25 cellular contexts compared by ENCODE assay signal in genomic region chr3:4655145-4656045, GRCh38.
DNase-seq lines count a peak whose midpoint lies in the region; ATAC-seq and TF ChIP-seq lines count a peak whose summit lies in the region.
"Had no signal": no experiment of that assay in that cellular context is flagged by ENCODE, and none has a peak within 500 bp of the region (broad histone marks: within the 10 kb centered on the region; RNA-seq: fewer than 3 reads in every experiment).

No MANE protein-coding gene starts in this region.

- H3K27me3 ChIP-seq in ascending aorta (no peaks in the 10 kb centered on the region), liver (ENCODE audit: control insufficient read depth in 4 of 4, insufficient read depth in 4 of 4, low read length in 3 of 4) (no peaks in the 10 kb centered on the region), thoracic aorta (replicated peaks; ENCODE audit: insufficient read depth) (no peaks in the 10 kb centered on the region)
- H3K27me3 ChIP-seq: BLaER1 treated with 17β-estradiol and CSF1 and Interleukin-3, amounts not matched to agents 10 nM and 100 nM; breast epithelium; ovary; SJCRH30; thyroid gland had no signal

- H3K4me3 ChIP-seq in HEK293 (ENCODE audit: low read depth, low read length) (no peak overlapping the region), ascending aorta (no peak overlapping the region), liver (ENCODE audit: low read depth in 1 of 3, low read length in 3 of 3) (no peak overlapping the region), thoracic aorta (no peak overlapping the region)
- H3K4me3 ChIP-seq: BLaER1 treated with 17β-estradiol and CSF1 and Interleukin-3, amounts not matched to agents 10 nM and 100 nM; breast epithelium; GM12878; mucosa of descending colon; ovary; SJCRH30; thyroid gland had no signal

- H3K27ac ChIP-seq in HEK293 (ENCODE audit: extremely low read depth, low read depth, low read length) = no peak overlapping the region
- H3K27ac ChIP-seq in ascending aorta = peak overlapping the region; percentile 63 to 68
- H3K27ac ChIP-seq in liver (ENCODE audit: low read depth in 1 of 2, low read length in 2 of 2) = no peak overlapping the region
- peak overlapping the region; percentile 55 to 59 for H3K27ac ChIP-seq in thoracic aorta
- H3K27ac ChIP-seq: BLaER1 treated with 17β-estradiol and CSF1 and Interleukin-3, amounts not matched to agents 10 nM and 100 nM; breast epithelium; epithelial cell of prostate; ovary; SJCRH30; thyroid gland had no signal

- peaks cover 29% of the 10 kb centered on the region for H3K36me3 Mint-ChIP-seq in activated CD8-positive, alpha-beta T cell treated with anti-CD3 and anti-CD28 coated beads, Interleukin-2, amount 10 ng/mL, durations not matched to agents 7 days and 5 days (ENCODE audit: low read depth)
- H3K36me3 Mint-ChIP-seq: natural killer cell had no signal

- H3K4me1 ChIP-seq in HEK293 (ENCODE audit: control insufficient read depth, insufficient read depth, low read length) (no peaks in the 10 kb centered on the region), ascending aorta (peaks cover 0 to 11% of the 10 kb centered on the region in 2 donors), liver (ENCODE audit: control insufficient read depth in 4 of 4, insufficient read depth in 4 of 4, low read length in 3 of 4) (peaks cover 0 to 3% (median 1%) of the 10 kb centered on the region in 4 donors), thoracic aorta (ENCODE audit: control insufficient read depth in 1 of 2, low read depth in 2 of 2) (peaks cover 5 to 21% of the 10 kb centered on the region in 2 donors)
- H3K4me1 ChIP-seq: breast epithelium, SJCRH30, thyroid gland had no signal

- CTCF ChIA-PET in HEK293 (lab: Yijun Ruan, JAX) = interaction anchor here (0.6 to 2.7 kb wide), 18 partner anchors 9 to 1008 kb away, joined by 3 to 19 read pairs (median 4); no protein-coding TSS in a partner anchor
- CTCF ChIA-PET in activated CD8-positive, alpha-beta T cell treated with anti-CD3 and anti-CD28 coated beads, Interleukin-2, amount 10 ng/mL, durations not matched to agents 7 days and 5 days (lab: Charles Lee) = interaction anchor here (0.6 kb wide), 1 partner anchor 908 kb away, joined by 3 read pairs; no protein-coding TSS in a partner anchor

- TF ChIP-seq RAD21 in liver (IDR thresholded peaks at IDR 0.05) = no peak

- H3K9me3 Mint-ChIP-seq in activated CD8-positive, alpha-beta T cell treated with anti-CD3 and anti-CD28 coated beads, Interleukin-2, amount 10 ng/mL, durations not matched to agents 7 days and 5 days (ENCODE audit: insufficient read depth) = no peaks in the 10 kb centered on the region
- H3K9me3 Mint-ChIP-seq: activated CD4-positive, alpha-beta T cell treated with anti-CD3 and anti-CD28 coated beads, Interleukin-2, amount 10 ng/mL, durations not matched to agents 24 days and 14 days; H9; natural killer cell; stimulated activated naive CD8-positive, alpha-beta T cell treated with anti-CD3 and anti-CD28 coated beads, Interleukin-15, amount 100 ng/mL, for 72 hours had no signal

- H3K4me3 Mint-ChIP-seq in activated CD8-positive, alpha-beta T cell treated with anti-CD3 and anti-CD28 coated beads, Interleukin-2, amount 10 ng/mL, durations not matched to agents 7 days and 5 days = no peak overlapping the region
- H3K4me3 Mint-ChIP-seq: activated CD4-positive, alpha-beta T cell treated with anti-CD3 and anti-CD28 coated beads, Interleukin-2, amount 10 ng/mL, durations not matched to agents 24 days and 14 days; activated naive CD8-positive, alpha-beta T cell; H9; natural killer cell; stimulated activated naive CD8-positive, alpha-beta T cell treated with anti-CD3 and anti-CD28 coated beads, Interleukin-15, amount 100 ng/mL, for 72 hours had no signal

- no peaks in the 10 kb centered on the region for H3K4me1 Mint-ChIP-seq in activated CD8-positive, alpha-beta T cell treated with anti-CD3 and anti-CD28 coated beads, Interleukin-2, amount 10 ng/mL, durations not matched to agents 7 days and 5 days (ENCODE audit: low read depth)
- H3K4me1 Mint-ChIP-seq: stimulated activated naive CD8-positive, alpha-beta T cell treated with anti-CD3 and anti-CD28 coated beads, Interleukin-15, amount 100 ng/mL, for 72 hours had no signal

- H3K27me3 Mint-ChIP-seq in activated CD8-positive, alpha-beta T cell treated with anti-CD3 and anti-CD28 coated beads, Interleukin-2, amount 10 ng/mL, durations not matched to agents 7 days and 5 days (ENCODE audit: low read depth) = no peaks in the 10 kb centered on the region
- H3K27me3 Mint-ChIP-seq: activated CD4-positive, alpha-beta T cell treated with anti-CD3 and anti-CD28 coated beads, Interleukin-2, amount 10 ng/mL, durations not matched to agents 24 days and 14 days; activated naive CD8-positive, alpha-beta T cell; stimulated activated naive CD8-positive, alpha-beta T cell treated with anti-CD3 and anti-CD28 coated beads, Interleukin-15, amount 100 ng/mL, for 72 hours had no signal

- DNase-seq in ascending aorta (ENCODE audit: low spot score in 2 of 2) (no peak), thoracic aorta (ENCODE audit: low spot score) (no peak)
- DNase-seq in activated CD8-positive, alpha-beta T cell treated with anti-CD3 and anti-CD28 coated beads, Interleukin-2, amount 10 ng/mL, durations not matched to agents 7 days and 5 days = no peak
- DNase-seq: activated effector memory CD4-positive, alpha-beta T cell treated with anti-CD3 and anti-CD28 coated beads, Interleukin-2, amount 50 U/mL, for 16 hours; activated T-cell treated with anti-CD3 and anti-CD28 coated beads, Interleukin-2, amount 50 U/mL, for 1 hour; DMS153; effector CD4-positive, alpha-beta T cell; natural killer cell; stimulated activated CD4-positive, alpha-beta T cell treated with anti-CD3 and anti-CD28 coated beads, Interleukin-2, amount 100 ng/mL, for 24 hours; stimulated activated naive CD8-positive, alpha-beta T cell treated with anti-CD3 and anti-CD28 coated beads, Interleukin-15, amount 100 ng/mL, for 72 hours had no signal

- no peak overlapping the region for H3K9ac ChIP-seq in liver (ENCODE audit: low read depth in 1 of 2, low read length in 2 of 2)
- H3K9ac ChIP-seq: BLaER1 treated with 17β-estradiol and CSF1 and Interleukin-3, amounts not matched to agents 10 nM and 100 nM had no signal

- POLR2A ChIA-PET in HEK293 (lab: Yijun Ruan, JAX) = no interaction called here
- POLR2A ChIA-PET in activated CD8-positive, alpha-beta T cell treated with anti-CD3 and anti-CD28 coated beads, Interleukin-2, amount 10 ng/mL, durations not matched to agents 7 days and 5 days (lab: Charles Lee) = no interaction called here

- H3K27ac Mint-ChIP-seq in activated CD8-positive, alpha-beta T cell treated with anti-CD3 and anti-CD28 coated beads, Interleukin-2, amount 10 ng/mL, durations not matched to agents 7 days and 5 days = no peak overlapping the region
- H3K27ac Mint-ChIP-seq: activated CD4-positive, alpha-beta T cell treated with anti-CD3 and anti-CD28 coated beads, Interleukin-2, amount 10 ng/mL, durations not matched to agents 24 days and 14 days; activated naive CD8-positive, alpha-beta T cell; H9; natural killer cell; stimulated activated naive CD8-positive, alpha-beta T cell treated with anti-CD3 and anti-CD28 coated beads, Interleukin-15, amount 100 ng/mL, for 72 hours had no signal

- intact Hi-C loops in ascending aorta (cut with DNase I) = loop anchor here (5.0 kb wide), 1 partner anchor 402 kb away; no protein-coding TSS in a partner anchor

- WGBS in liver = 50% methylated on average over 17 of the region's 17 CpGs

- H3K36me3 ChIP-seq in HEK293 (ENCODE audit: control insufficient read depth in 2 of 2, insufficient read depth in 1 of 2, low read length in 2 of 2) (peaks cover 0 to 26% of the 10 kb centered on the region in 2 experiments; a peak in 2 of 3 replicates), ascending aorta (peaks cover 26 to 31% of the 10 kb centered on the region in 2 donors), liver (ENCODE audit: control insufficient read depth in 4 of 4, insufficient read depth in 3 of 4, low read depth in 1 of 4, low read length in 3 of 4) (peaks cover 0 to 5% (median 1%) of the 10 kb centered on the region in 4 donors), thoracic aorta (peaks cover 26% of the 10 kb centered on the region)
- H3K36me3 ChIP-seq: breast epithelium, ovary had no signal

- no peak for ATAC-seq in thoracic aorta (ENCODE audit: insufficient number of reproducible peaks, low FRiP score, low read depth)
- no peak for ATAC-seq in HG03159 (IDR thresholded peaks at IDR 0.05; ENCODE audit: unreplicated experiment)
- ATAC-seq in activated CD8-positive, alpha-beta T cell treated with anti-CD3 and anti-CD28 coated beads, Interleukin-2, amount 10 ng/mL, durations not matched to agents 7 days and 5 days = no peak
- ATAC-seq in HG03045 (IDR thresholded peaks at IDR 0.05; ENCODE audit: unreplicated experiment) = no peak
- ATAC-seq: natural killer cell; stimulated activated naive CD8-positive, alpha-beta T cell treated with anti-CD3 and anti-CD28 coated beads, Interleukin-15, amount 100 ng/mL, for 72 hours had no signal

- no peaks in the 10 kb centered on the region for H3K9me3 ChIP-seq in HEK293 (ENCODE audit: control insufficient read depth, insufficient read depth, low read depth, low read length)
- no peaks in the 10 kb centered on the region for H3K9me3 ChIP-seq in ascending aorta
- H3K9me3 ChIP-seq in liver (ENCODE audit: control insufficient read depth in 4 of 4, low read length in 3 of 4) = no peaks in the 10 kb centered on the region
- H3K9me3 ChIP-seq in thoracic aorta = no peaks in the 10 kb centered on the region
- H3K9me3 ChIP-seq: BLaER1 treated with 17β-estradiol and CSF1 and Interleukin-3, amounts not matched to agents 10 nM and 100 nM; breast epithelium; mucosa of descending colon; ovary; SJCRH30; thyroid gland had no signal

- TF ChIP-seq CTCF in HEK293 (tag by site-specific recombination; IDR thresholded peaks at IDR 0.05) (no peak), ascending aorta (IDR thresholded peaks at IDR 0.05) (no peak), liver (IDR thresholded peaks at IDR 0.05; ENCODE audit: low read depth, low read length, missing input control) (no peak), thoracic aorta (IDR thresholded peaks at IDR 0.05) (no peak)

TF ChIP-seq in HEK293, 187 proteins besides CTCF, POLR2A, EP300 and RAD21:
- no peak for TF ChIP-seq ZNF830 (tag by site-specific recombination; IDR thresholded peaks at IDR 0.05; ENCODE audit: low read depth)
- peak; percentile 76 for TF ChIP-seq ZNF768 (tag by site-specific recombination; IDR thresholded peaks at IDR 0.05)

TF ChIP-seq in liver, 16 proteins besides CTCF, POLR2A, EP300 and RAD21:
- TF ChIP-seq HNF4A (conservative IDR thresholded peaks at IDR 0.05) (peak; percentile 28 to 33), YY1 (IDR thresholded peaks at IDR 0.05) (no peak)

Comparison
In these comparisons a context has a peak if more than half of its experiments do, and no peak if none do; other contexts are left out.
1. H3K27ac ChIP-seq: peak in ascending aorta (2 of 2) and thoracic aorta (2 of 2); none in HEK293 (single experiment) and liver (0 of 2).